8 cellular contexts compared by ENCODE assay signal in genomic region chr11:67054851-67055523, GRCh38. TPM values are rescaled to one million over a fixed set of nuclear protein-coding genes. Genes with fewer than 3 reads are reported as not detected.
DNase-seq lines count a peak whose midpoint lies in the region; ATAC-seq lines count a peak whose summit lies in the region.

No MANE protein-coding gene starts in this region.

- peaks cover 0 to 18% of the 10 kb centered on the region in 2 experiments for H3K27me3 ChIP-seq in mesenchymal stem cell (ENCODE audit: control insufficient read depth in 1 of 2, insufficient read depth in 1 of 2, low read length in 2 of 2)

- H3K23ac ChIP-seq in mesenchymal stem cell (ENCODE audit: low read length in 2 of 2), result peak overlapping the region in 1 of 2 experiments; percentile 26

- peak overlapping the region in 1 of 2 experiments; percentile 66 for H3K14ac ChIP-seq in mesenchymal stem cell (ENCODE audit: low read length in 2 of 2)

- peak overlapping the region; percentile 85 for H2AK5ac ChIP-seq in mesenchymal stem cell (ENCODE audit: low read length, severe bottlenecking)

- no peak overlapping the region for H2BK120ac ChIP-seq in mesenchymal stem cell (ENCODE audit: low read depth, low read length)

- no peak overlapping the region for H3K4me3 ChIP-seq in mesenchymal stem cell (ENCODE audit: insufficient read depth in 1 of 2, low read depth in 1 of 2, low read length in 2 of 2)

- no peak overlapping the region for H3K4ac ChIP-seq in mesenchymal stem cell (ENCODE audit: low read depth in 1 of 2, low read length in 2 of 2)

- H3K4me1 ChIP-seq in mesenchymal stem cell (ENCODE audit: control insufficient read depth, insufficient read depth, low read depth, low read length), result peaks cover 41% of the 10 kb centered on the region

- H4K91ac ChIP-seq in mesenchymal stem cell (ENCODE audit: low read length), result no peak overlapping the region

- no peak overlapping the region for H3K27ac ChIP-seq in mesenchymal stem cell (ENCODE audit: low read length, poor library complexity, severe bottlenecking)

- peak overlapping the region; percentile 5 for H2BK5ac ChIP-seq in mesenchymal stem cell (ENCODE audit: low read depth, low read length, poor library complexity, severe bottlenecking)

- peaks cover 0 to 4% of the 10 kb centered on the region in 2 experiments for H3K36me3 ChIP-seq in mesenchymal stem cell (ENCODE audit: control insufficient read depth in 1 of 2, insufficient read depth in 2 of 2, low read depth in 1 of 2, low read length in 2 of 2)

- no peak for ATAC-seq in GM18861 (IDR thresholded peaks at IDR 0.05; ENCODE audit: unreplicated experiment)
- ATAC-seq in GM18498 (IDR thresholded peaks at IDR 0.05; ENCODE audit: unreplicated experiment), result no peak

- in situ Hi-C loops in T47D (cut with HindIII; ENCODE audit: low pct_unique_long_range_greater_than_20kb, low sequenced_read_pairs), result no loop called here

- peak overlapping the region; percentile 82 for H3K9ac ChIP-seq in mesenchymal stem cell (ENCODE audit: low read length)

- peak; percentile 71 for DNase-seq in DMS 273 (lab: John Stamatoyannopoulos, UW; ENCODE audit: unreplicated experiment)
- DNase-seq in DMS 273 treated with DMSO at 0.1 percent for 48 hours (lab: John Stamatoyannopoulos, UW), result no peak
- DNase-seq in NCI-H226, result peak; percentile 81
- peak; percentile 88 to 96 for DNase-seq in T47D (ENCODE audit: low read depth in 1 of 2, low spot score in 1 of 2)
- DNase-seq in mesenchymal stem cell, result peak; percentile 91
- no peak for DNase-seq in NCI-H446 (lab: John Stamatoyannopoulos, UW)

- 63% methylated on average over 9 of the region's 10 CpGs for whole genome bisulfite sequencing in mesenchymal stem cell

- H3K9me3 ChIP-seq in mesenchymal stem cell (ENCODE audit: control insufficient read depth, low read length), result no peaks in the 10 kb centered on the region

- no peak overlapping the region for H2AFZ ChIP-seq in mesenchymal stem cell (ENCODE audit: low read depth, low read length)

- H2BK15ac ChIP-seq in mesenchymal stem cell (ENCODE audit: low read depth, poor library complexity, severe bottlenecking), result no peak overlapping the region

- H3K4me2 ChIP-seq in mesenchymal stem cell (ENCODE audit: low read length, poor library complexity, severe bottlenecking), result no peak overlapping the region

- no peak overlapping the region for H4K8ac ChIP-seq in mesenchymal stem cell (ENCODE audit: low read length)

- peaks cover 6% of the 10 kb centered on the region for H3K79me1 ChIP-seq in mesenchymal stem cell (replicated peaks; ENCODE audit: low read length, poor library complexity, severe bottlenecking)

- peak overlapping the region in 1 of 2 experiments; percentile 67 for H3K18ac ChIP-seq in mesenchymal stem cell (ENCODE audit: low read depth in 1 of 2, low read length in 2 of 2)

- H2BK12ac ChIP-seq in mesenchymal stem cell (ENCODE audit: low read length in 2 of 2), result peak overlapping the region in 1 of 2 experiments; percentile 68

RNA-seq across cellular contexts. Expression of gene RHOD, which starts 1.7 kb away (rescaled TPM):
- 2.8 TPM for polyA plus RNA-seq in mesenchymal stem cell (2013, experiment 1 of 2)
- polyA plus RNA-seq in mesenchymal stem cell (2013, experiment 2 of 2), result 2.7 TPM

RNA-seq across cellular contexts. Expression of gene SYT12, which starts 32.1 kb away (rescaled TPM):
- not detected for polyA plus RNA-seq in mesenchymal stem cell (2013, experiment 1 of 2)
- polyA plus RNA-seq in mesenchymal stem cell (2013, experiment 2 of 2), result not detected

Comparison
In these comparisons a context has a peak if more than half of its experiments do, and no peak if none do; other contexts are left out.
1. DNase-seq: peak in DMS 273 (single experiment), NCI-H226 (single experiment), T47D (2 of 2) and mesenchymal stem cell (single experiment); none in DMS 273 treated with DMSO at 0.1 percent for 48 hours (single experiment) and NCI-H446 (0 of 2).